In the genomic region with DNA sequence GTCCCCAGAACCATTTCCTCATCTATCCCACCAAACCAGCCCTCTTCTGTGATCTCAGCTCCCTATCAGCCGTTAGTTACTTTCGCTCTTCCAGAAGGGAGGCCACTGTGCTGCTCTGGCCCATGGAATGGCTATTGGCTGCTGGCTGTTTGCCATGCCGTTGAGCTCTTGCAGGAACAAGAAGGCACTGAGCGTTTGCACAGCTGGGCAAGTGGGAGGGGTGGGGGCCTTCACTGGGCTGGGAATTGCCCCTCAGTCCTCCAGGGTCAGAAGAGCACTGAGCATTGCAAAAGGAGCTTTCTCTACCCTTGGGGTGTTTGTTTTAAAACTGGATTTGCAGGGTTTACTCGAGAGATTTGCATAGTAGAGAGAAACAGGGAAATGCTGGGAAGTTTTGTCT, we compare ENCODE assay signal across 9 cellular contexts.
DNase-seq lines count a peak whose midpoint lies in the region; ATAC-seq and TF ChIP-seq lines count a peak whose summit lies in the region.
"Had no signal": no experiment of that assay in that cellular context is flagged by ENCODE, and none has a peak within 500 bp of the region (broad histone marks: within the 10 kb centered on the region; RNA-seq: fewer than 3 reads in every experiment).

No MANE protein-coding gene starts in this region.

- WGBS in transverse colon (ENCODE audit: low coverage in 1 of 2), 2 donors = 20 to 40% methylated on average over 3 to 5 of the region's 5 CpGs

- no peak for TF ChIP-seq EP300 in transverse colon (IDR thresholded peaks at IDR 0.05; ENCODE audit: low read depth)

- ATAC-seq in GM18502 (IDR thresholded peaks at IDR 0.05; ENCODE audit: poor library complexity, unreplicated experiment) (no peak), HG02571 (IDR thresholded peaks at IDR 0.05; ENCODE audit: unreplicated experiment) (no peak)

- no peak for TF ChIP-seq POLR2A in transverse colon (IDR thresholded peaks at IDR 0.05)

- no peak overlapping the region for H3K4me3 ChIP-seq in ascending aorta
- H3K4me3 ChIP-seq in transverse colon = no peak overlapping the region

- H3K4me1 ChIP-seq in ascending aorta (peaks cover 27 to 48% of the 10 kb centered on the region in 2 donors), transverse colon (peaks cover 25 to 48% (median 34%) of the 10 kb centered on the region in 4 donors)

- peak overlapping the region; percentile 68 to 94 for H3K27ac ChIP-seq in ascending aorta
- H3K27ac ChIP-seq in transverse colon = peak overlapping the region; percentile 57 to 87 (median 80)
- H3K27ac ChIP-seq: parathyroid adenoma had no signal

- H3K27me3 ChIP-seq in ascending aorta = no peaks in the 10 kb centered on the region
- no peaks in the 10 kb centered on the region for H3K27me3 ChIP-seq in transverse colon

- peaks cover 72 to 88% of the 10 kb centered on the region in 2 donors for H3K36me3 ChIP-seq in ascending aorta
- peaks cover 0 to 3% (median 0%) of the 10 kb centered on the region in 4 donors for H3K36me3 ChIP-seq in transverse colon

- H3K9me3 ChIP-seq in ascending aorta (no peaks in the 10 kb centered on the region), transverse colon (no peaks in the 10 kb centered on the region)

- intact Hi-C loops in ascending aorta (cut with DNase I) (no loop called here), transverse colon (cut with DNase I; ENCODE audit: low total_unique reads) (no loop called here)

- peak; percentile 44 for DNase-seq in DMS 273 (lab: John Stamatoyannopoulos, UW; ENCODE audit: unreplicated experiment)
- DNase-seq in DMS 273 treated with DMSO at 0.1 percent for 48 hours (lab: John Stamatoyannopoulos, UW) = no peak
- DNase-seq in ascending aorta (ENCODE audit: low spot score in 2 of 2) = no peak
- peak; percentile 57 for DNase-seq in left kidney (ENCODE audit: low read depth, low spot score)
- peak; percentile 92 for DNase-seq in transverse colon
- DNase-seq in cerebellar cortex (ENCODE audit: low spot score) = no peak

- in situ Hi-C loops in transverse colon (cut with MboI; ENCODE audit: low pct_ligation_motif_present in 1 of 4, low pct_unique_long_range_greater_than_20kb in 1 of 4, low sequenced_read_pairs in 3 of 4) = loop anchor here (25.0 kb wide), 2 partner anchors 186 to 436 kb away; no protein-coding TSS in a partner anchor

- TF ChIP-seq CTCF in ascending aorta (IDR thresholded peaks at IDR 0.05) (no peak), transverse colon (IDR thresholded peaks at IDR 0.05) (no peak)

Comparison
In these comparisons a context has a peak if more than half of its experiments do, and no peak if none do; other contexts are left out.
1. DNase-seq: peak in DMS 273 (single experiment), left kidney (single experiment) and transverse colon (single experiment); none in DMS 273 treated with DMSO at 0.1 percent for 48 hours (single experiment), ascending aorta (0 of 2) and cerebellar cortex (single experiment).